ENCODE assay signal across 21 cellular contexts in the genomic region with DNA sequence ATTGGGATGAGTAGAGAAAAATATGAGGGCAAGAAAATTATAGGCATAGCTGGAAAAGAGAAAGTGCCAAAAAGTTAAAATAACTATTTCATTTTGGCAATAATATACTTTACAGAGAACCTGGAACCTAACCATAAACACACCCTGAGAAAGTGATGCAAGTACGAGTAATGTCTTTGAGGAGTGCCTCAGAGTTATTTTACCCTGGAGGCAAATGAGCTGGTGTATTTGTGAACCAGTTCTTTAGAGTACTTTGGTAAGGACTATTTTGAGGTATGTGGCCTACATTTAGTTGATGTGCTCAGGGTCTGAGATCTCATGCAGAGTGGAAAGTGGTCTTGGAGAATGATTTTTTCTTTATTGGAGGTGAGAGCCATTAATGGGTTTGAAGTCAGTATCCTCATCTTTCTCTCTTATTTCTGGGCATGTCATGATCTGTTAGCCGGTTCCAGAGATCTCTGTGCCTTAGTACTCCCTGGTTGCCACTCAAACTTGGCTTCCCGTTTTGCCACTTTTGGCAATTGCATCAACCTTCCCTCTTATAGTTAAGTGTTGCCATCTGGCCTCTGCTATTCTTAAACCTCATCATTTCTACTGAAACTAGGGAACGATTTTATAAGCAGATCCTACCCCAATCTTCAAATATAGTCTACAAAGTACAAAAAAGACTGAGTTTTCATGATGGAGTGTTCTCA.
DNase-seq lines count a peak whose midpoint lies in the region; ATAC-seq, FAIRE-seq and TF ChIP-seq lines count a peak whose summit lies in the region.
"Had no signal": no experiment of that assay in that cellular context is flagged by ENCODE, and none has a peak within 500 bp of the region (broad histone marks: within the 10 kb centered on the region; RNA-seq: fewer than 3 reads in every experiment).

No MANE protein-coding gene starts in this region.

- CTCF ChIA-PET in MCF 10A (lab: Yijun Ruan, JAX): interaction anchor here (0.7 to 1.1 kb wide), 3 partner anchors 12 to 1066 kb away, joined by 3 to 4 read pairs (median 3); no protein-coding TSS in a partner anchor

- peak overlapping the region; percentile 56 for H3K4me3 Mint-ChIP-seq in MCF 10A (ENCODE audit: unreplicated experiment)
- H3K4me3 Mint-ChIP-seq in astrocyte (ENCODE audit: unreplicated experiment): no peak overlapping the region
- H3K4me3 Mint-ChIP-seq: CD14-positive monocyte, GM23338, nephron progenitor cell had no signal

- no peak overlapping the region for H3K4me3 ChIP-seq in breast epithelium
- H3K4me3 ChIP-seq in astrocyte (ENCODE audit: insufficient read depth, low read depth, low read length): no peak overlapping the region
- H3K4me3 ChIP-seq: adrenal gland, GM23338, lower lobe of right lung, psoas muscle, upper lobe of right lung had no signal

- H3K27me3 Mint-ChIP-seq in MCF 10A (ENCODE audit: insufficient read depth, unreplicated experiment): no peaks in the 10 kb centered on the region
- no peaks in the 10 kb centered on the region for H3K27me3 Mint-ChIP-seq in astrocyte (ENCODE audit: low read depth, unreplicated experiment)

- H3K27ac Mint-ChIP-seq in MCF 10A (ENCODE audit: low read depth, unreplicated experiment) (peak overlapping the region; percentile 93), astrocyte (ENCODE audit: unreplicated experiment) (peak overlapping the region; percentile 84)
- H3K27ac Mint-ChIP-seq: activated T-helper 2 cell treated with anti-CD3 and anti-CD28 coated beads, Interferon-gamma antibody, Interleukin-2, Interleukin-4, amounts not matched to agents 10 μg/mL and 5 μg/mL and 100 μg/mL, durations not matched to agents 14 hours and 24 hours and 36 hours; CD14-positive monocyte; GM23338; nephron progenitor cell had no signal

- POLR2A ChIA-PET in MCF 10A (lab: Yijun Ruan, JAX): interaction anchor here (0.8 to 2.4 kb wide), 7 partner anchors 10 to 69 kb away, joined by 3 to 10 read pairs (median 4); no protein-coding TSS in a partner anchor

- no peaks in the 10 kb centered on the region for H4K20me1 ChIP-seq in astrocyte (ENCODE audit: insufficient read depth, low read length)

- TF ChIP-seq CTCF in MCF 10A (IDR thresholded peaks at IDR 0.05; ENCODE audit: unreplicated experiment) (no peak), breast epithelium (IDR thresholded peaks at IDR 0.05) (no peak), astrocyte (IDR thresholded peaks at IDR 0.05; ENCODE audit: insufficient read depth, low read depth, low read length) (no peak)

- H3K9ac ChIP-seq in astrocyte (ENCODE audit: low read length): no peak overlapping the region

- TF ChIP-seq POLR2A in breast epithelium (IDR thresholded peaks at IDR 0.05): no peak

- TSS peak; percentile 87 for BruUV-seq in MCF 10A (replicated peaks; lab: Mats Ljungman, UMichigan)

- no peaks in the 10 kb centered on the region for H3K9me3 ChIP-seq in breast epithelium
- no peaks in the 10 kb centered on the region for H3K9me3 ChIP-seq in astrocyte (ENCODE audit: insufficient read depth, low read depth, low read length)
- H3K9me3 ChIP-seq: adrenal gland, lower lobe of right lung, psoas muscle, upper lobe of right lung had no signal

- ATAC-seq in GM21515 (IDR thresholded peaks at IDR 0.05; ENCODE audit: unreplicated experiment) (no peak), left colon (no peak)
- ATAC-seq in stimulated activated naive CD8-positive, alpha-beta T cell treated with anti-CD3 and anti-CD28 coated beads, Interleukin-15, Interleukin-2, amounts not matched to agents 100 U/mL and 50 U/mL, for 24 hours: no peak
- ATAC-seq: activated CD4-positive, CD25-positive, alpha-beta regulatory T cell treated with anti-CD3 and anti-CD28 coated beads, Interleukin-2, amount 50 U/mL, for 24 hours; GM23338; lower lobe of right lung; psoas muscle; upper lobe of right lung had no signal

- DNase-seq in MCF 10A (ENCODE audit: unreplicated experiment): peak; percentile 90
- no peak for DNase-seq in breast epithelium (ENCODE audit: low spot score in 2 of 2)
- DNase-seq in astrocyte (ENCODE audit: low read depth): no peak
- peak; percentile 39 for DNase-seq in inferior parietal cortex (ENCODE audit: extremely low spot score)
- DNase-seq in epidermal melanocyte (ENCODE audit: insufficient read length, low spot score): no peak
- DNase-seq in left colon: no peak
- no peak for DNase-seq in stimulated activated naive CD8-positive, alpha-beta T cell treated with anti-CD3 and anti-CD28 coated beads, Interleukin-15, Interleukin-2, amounts not matched to agents 100 U/mL and 50 U/mL, for 24 hours
- DNase-seq: adrenal gland; cerebellar nuclear complex; lower lobe of right lung; NCI-H1436; nephron progenitor cell; psoas muscle; stimulated activated naive CD4-positive, alpha-beta T cell; T-helper 2 cell; upper lobe of right lung had no signal

- no peaks in the 10 kb centered on the region for H3K27me3 ChIP-seq in breast epithelium
- no peaks in the 10 kb centered on the region for H3K27me3 ChIP-seq in astrocyte (ENCODE audit: insufficient read depth, low read length)
- H3K27me3 ChIP-seq: adrenal gland, upper lobe of right lung had no signal

- H3K9me3 Mint-ChIP-seq in MCF 10A (ENCODE audit: unreplicated experiment) (no peaks in the 10 kb centered on the region), astrocyte (ENCODE audit: unreplicated experiment) (no peaks in the 10 kb centered on the region)
- H3K9me3 Mint-ChIP-seq: GM23338, nephron progenitor cell had no signal

- H3K4me1 Mint-ChIP-seq in MCF 10A (ENCODE audit: insufficient read depth, unreplicated experiment) (peaks cover 29% of the 10 kb centered on the region), astrocyte (ENCODE audit: low read depth, unreplicated experiment) (peaks cover 10% of the 10 kb centered on the region)
- H3K4me1 Mint-ChIP-seq: CD14-positive monocyte, GM23338, nephron progenitor cell had no signal

- intact Hi-C loops in MCF 10A (cut with micrococcal nuclease): loop anchor here (5.0 kb wide), 1 partner anchor 57 kb away; no protein-coding TSS in a partner anchor
- intact Hi-C loops in breast epithelium (cut with DNase I; ENCODE audit: low total_unique reads): no loop called here
- intact Hi-C loops in left colon (cut with DNase I, micrococcal nuclease): no loop called here

- no peak overlapping the region for H3K4me2 ChIP-seq in astrocyte (ENCODE audit: low read length)
- H3K4me2 ChIP-seq: GM23338 had no signal

- H3K4me1 ChIP-seq in breast epithelium: no peaks in the 10 kb centered on the region
- no peaks in the 10 kb centered on the region for H3K4me1 ChIP-seq in astrocyte (ENCODE audit: insufficient read depth, low read length)
- H3K4me1 ChIP-seq: adrenal gland, lower lobe of right lung, psoas muscle, upper lobe of right lung had no signal

- H3K36me3 ChIP-seq in breast epithelium: no peaks in the 10 kb centered on the region
- H3K36me3 ChIP-seq in astrocyte (ENCODE audit: insufficient read depth, low read length): no peaks in the 10 kb centered on the region
- H3K36me3 ChIP-seq: adrenal gland, lower lobe of right lung, upper lobe of right lung had no signal

- no peak overlapping the region for H2AFZ ChIP-seq in astrocyte (ENCODE audit: low read depth, low read length)
- H2AFZ ChIP-seq: GM23338 had no signal

- FAIRE-seq in astrocyte (lab: Jason Lieb, UNC): no peak

- no peak overlapping the region for H3K27ac ChIP-seq in breast epithelium
- H3K27ac ChIP-seq in astrocyte (ENCODE audit: low read depth, low read length): no peak overlapping the region
- H3K27ac ChIP-seq: adrenal gland, lower lobe of right lung, psoas muscle, upper lobe of right lung had no signal

- H3K36me3 Mint-ChIP-seq in MCF 10A (ENCODE audit: insufficient read depth, unreplicated experiment): no peaks in the 10 kb centered on the region
- no peaks in the 10 kb centered on the region for H3K36me3 Mint-ChIP-seq in astrocyte (ENCODE audit: low read depth, unreplicated experiment)
- H3K36me3 Mint-ChIP-seq: CD14-positive monocyte had no signal

- no peaks in the 10 kb centered on the region for H3K79me2 ChIP-seq in astrocyte (ENCODE audit: insufficient read depth, low read length)

Comparison
In these comparisons a context has a peak if more than half of its experiments do, and no peak if none do; other contexts are left out.
1. DNase-seq: peak in MCF 10A (single experiment) and inferior parietal cortex (single experiment); none in breast epithelium (0 of 2), astrocyte (single experiment), epidermal melanocyte (single experiment), left colon (0 of 2) and stimulated activated naive CD8-positive, alpha-beta T cell treated with anti-CD3 and anti-CD28 coated beads, Interleukin-15, Interleukin-2, amounts not matched to agents 100 U/mL and 50 U/mL, for 24 hours (single experiment).